Comparison of ENCODE assay signal across 29 cellular contexts in genomic region chr4:57911203-57911602, GRCh38.
"Had no signal": no experiment of that assay in that cellular context is flagged by ENCODE, and none has a peak within 500 bp of the region (broad histone marks: within the 10 kb centered on the region; RNA-seq: fewer than 3 reads in every experiment).

No MANE protein-coding gene starts in this region.

- H3K4me3 ChIP-seq: colonic mucosa, esophagus muscularis mucosa, gastroesophageal sphincter, heart right ventricle, left ventricle myocardium inferior, lower lobe of right lung, pancreas, right atrium auricular region, sigmoid colon, suprapubic skin, vagina had no signal

- H3K27ac Mint-ChIP-seq: dendritic cell treated with granulocyte-macrophage colony-stimulating factor and Interleukin-4, amounts not matched to agents 40 ng/mL and 50 ng/mL, for 4 days; endodermal cell; memory B cell; natural killer cell; stimulated activated naive B cell treated with anti-CD40 and anti-IgM and Interleukin-4, amounts not matched to agents 10 μg/mL and 1 μg/mL and 100 μg/mL, for 72 hours; stimulated activated naive CD8-positive, alpha-beta T cell treated with anti-CD3 and anti-CD28 coated beads, Interleukin-15, Interleukin-2, amounts not matched to agents 100 ng/mL and 50 ng/mL, for 24 hours had no signal

- H3K36me3 ChIP-seq: colonic mucosa, esophagus muscularis mucosa, gastroesophageal sphincter, heart right ventricle, left ventricle myocardium inferior, lower lobe of right lung, neutrophil, pancreas, right atrium auricular region, sigmoid colon, suprapubic skin, vagina had no signal

- H3K36me3 Mint-ChIP-seq: memory B cell; natural killer cell; stimulated activated naive B cell treated with anti-CD40 and anti-IgM and Interleukin-4, amounts not matched to agents 10 μg/mL and 1 μg/mL and 100 μg/mL, for 72 hours had no signal

- H3K27me3 Mint-ChIP-seq: central memory CD8-positive, alpha-beta T cell; dendritic cell treated with granulocyte-macrophage colony-stimulating factor and Interleukin-4, amounts not matched to agents 40 ng/mL and 50 ng/mL, for 4 days; memory B cell; stimulated activated naive B cell treated with anti-CD40 and anti-IgM and Interleukin-4, amounts not matched to agents 10 μg/mL and 1 μg/mL and 100 μg/mL, for 72 hours; stimulated activated naive CD8-positive, alpha-beta T cell treated with anti-CD3 and anti-CD28 coated beads, Interleukin-15, Interleukin-2, amounts not matched to agents 100 ng/mL and 50 ng/mL, for 24 hours had no signal

- H3K9me3 ChIP-seq: colonic mucosa, esophagus muscularis mucosa, gastroesophageal sphincter, heart right ventricle, left ventricle myocardium inferior, lower lobe of right lung, neutrophil, pancreas, right atrium auricular region, sigmoid colon, suprapubic skin, vagina had no signal

- H3K9me3 Mint-ChIP-seq: endodermal cell, neural crest cell had no signal

- DNase-seq: colonic mucosa; effector CD8-positive, alpha-beta T cell; endodermal cell; glutamatergic neuron; heart right ventricle; hippocampal formation; islet precursor cell; left cardiac atrium; left ventricle myocardium inferior; lower lobe of right lung; natural killer cell; pancreas; sigmoid colon; stimulated activated CD4-positive, alpha-beta T cell treated with anti-CD3 and anti-CD28 coated beads, Interleukin-4, amount 100 ng/mL, for 4 hours; stimulated activated naive B cell treated with anti-CD40 and anti-IgM and Interleukin-4, amounts not matched to agents 10 μg/mL and 1 μg/mL and 100 μg/mL, for 72 hours; trophoblast cell had no signal

- H3K4me3 Mint-ChIP-seq: central memory CD8-positive, alpha-beta T cell; dendritic cell treated with granulocyte-macrophage colony-stimulating factor and Interleukin-4, amounts not matched to agents 40 ng/mL and 50 ng/mL, for 4 days; endodermal cell; memory B cell; natural killer cell; neural crest cell; stimulated activated naive B cell treated with anti-CD40 and anti-IgM and Interleukin-4, amounts not matched to agents 10 μg/mL and 1 μg/mL and 100 μg/mL, for 72 hours; stimulated activated naive CD8-positive, alpha-beta T cell treated with anti-CD3 and anti-CD28 coated beads, Interleukin-15, Interleukin-2, amounts not matched to agents 100 ng/mL and 50 ng/mL, for 24 hours had no signal

- ATAC-seq: foreskin keratinocyte; gastroesophageal sphincter; heart right ventricle; left cardiac atrium; lower lobe of right lung; natural killer cell; pancreas; stimulated activated naive B cell treated with anti-CD40 and anti-IgM and Interleukin-4, amounts not matched to agents 10 μg/mL and 1 μg/mL and 100 μg/mL, for 72 hours had no signal

- H3K27me3 ChIP-seq: colonic mucosa, esophagus muscularis mucosa, foreskin keratinocyte, gastroesophageal sphincter, heart right ventricle, neutrophil, pancreas, right atrium auricular region, sigmoid colon, suprapubic skin, vagina had no signal

- H3K4me1 ChIP-seq: colonic mucosa, esophagus muscularis mucosa, foreskin keratinocyte, gastroesophageal sphincter, heart right ventricle, left ventricle myocardium inferior, lower lobe of right lung, pancreas, right atrium auricular region, sigmoid colon, suprapubic skin, vagina had no signal

- H3K27ac ChIP-seq: colonic mucosa, epithelial cell of prostate, esophagus muscularis mucosa, foreskin keratinocyte, gastroesophageal sphincter, heart right ventricle, left ventricle myocardium inferior, lower lobe of right lung, neutrophil, pancreas, right atrium auricular region, sigmoid colon, suprapubic skin, vagina had no signal

- H3K4me1 Mint-ChIP-seq: central memory CD8-positive, alpha-beta T cell; endodermal cell; memory B cell; natural killer cell; neural crest cell; stimulated activated naive B cell treated with anti-CD40 and anti-IgM and Interleukin-4, amounts not matched to agents 10 μg/mL and 1 μg/mL and 100 μg/mL, for 72 hours had no signal
